17 cellular contexts compared by ENCODE assay signal in the genomic region with DNA sequence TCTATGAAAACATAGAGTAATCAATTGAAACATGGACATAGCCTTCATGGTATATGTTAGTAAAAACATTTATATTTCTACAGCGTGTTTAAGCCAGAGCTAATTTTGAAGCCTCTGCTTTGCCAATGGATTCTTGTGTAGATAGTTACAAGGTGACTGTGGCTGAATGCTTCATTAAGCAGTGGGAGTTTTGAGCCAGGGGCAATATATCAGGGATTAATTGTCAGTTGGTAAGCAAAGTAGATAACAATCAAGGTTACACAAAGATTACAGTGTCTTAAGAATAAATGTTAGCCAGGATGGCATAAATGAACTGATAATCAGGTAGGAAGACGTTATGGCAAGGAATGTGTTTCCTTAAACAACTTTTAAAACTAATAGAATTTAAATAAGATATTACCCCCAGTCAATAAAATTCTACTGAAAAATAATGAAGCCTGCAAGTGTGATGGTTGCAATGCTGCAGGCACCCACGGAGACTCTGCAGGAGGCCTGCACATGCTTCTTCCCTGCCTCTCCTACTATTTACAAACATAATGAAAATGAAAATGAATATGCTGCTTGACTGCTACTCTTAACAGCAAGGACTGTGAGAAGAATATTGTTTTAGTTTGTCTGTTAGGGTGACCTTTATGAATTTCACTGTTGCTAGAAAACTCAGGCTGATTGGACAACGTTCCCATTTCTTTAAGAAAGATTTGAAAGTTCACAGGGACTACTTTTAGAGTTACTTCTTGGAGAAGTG.
"Had no signal": no experiment of that assay in that cellular context is flagged by ENCODE, and none has a peak within 500 bp of the region (broad histone marks: within the 10 kb centered on the region; RNA-seq: fewer than 3 reads in every experiment).

No MANE protein-coding gene starts in this region.

- ATAC-seq: activated CD4-positive, alpha-beta T cell treated with anti-CD3 and anti-CD28 coated beads for 36 hours; gastrocnemius medialis; right cardiac atrium; stimulated activated naive CD8-positive, alpha-beta T cell treated with anti-CD3 and anti-CD28 coated beads, Interleukin-15, Interleukin-2, amounts not matched to agents 100 U/mL and 50 U/mL, for 24 hours; WTC11 had no signal

- H3K27me3 Mint-ChIP-seq: activated CD4-positive, alpha-beta T cell treated with anti-CD3 and anti-CD28 coated beads for 36 hours; activated naive CD4-positive, alpha-beta T cell treated with anti-CD3 and anti-CD28 coated beads, Interleukin-2, amount 50 U/mL, for 24 hours had no signal

- H3K27ac ChIP-seq: gastrocnemius medialis, left ventricle myocardium inferior, tibial nerve had no signal

- H3K27ac Mint-ChIP-seq: activated CD4-positive, alpha-beta T cell treated with anti-CD3 and anti-CD28 coated beads for 36 hours; activated naive CD4-positive, alpha-beta T cell treated with anti-CD3 and anti-CD28 coated beads, Interleukin-2, amount 50 U/mL, for 24 hours; progenitor cell of endocrine pancreas; WTC11 had no signal

- H3K4me1 ChIP-seq: gastrocnemius medialis, left ventricle myocardium inferior, tibial nerve had no signal

- H3K36me3 ChIP-seq: gastrocnemius medialis, left ventricle myocardium inferior, tibial nerve had no signal

- DNase-seq: activated CD4-positive, alpha-beta T cell treated with anti-CD3 and anti-CD28 coated beads for 36 hours; activated CD4-positive, alpha-beta T cell treated with anti-CD3 and anti-CD28 coated beads, Interleukin-2, amount 50 U/mL, for 48 hours; activated gamma-delta T cell; cerebellar nuclear complex; effector CD4-positive, alpha-beta T cell; gastrocnemius medialis; head of caudate nucleus; kidney; left ventricle myocardium inferior; mammary epithelial cell; right cardiac atrium; stimulated activated naive CD8-positive, alpha-beta T cell treated with anti-CD3 and anti-CD28 coated beads, Interleukin-15, Interleukin-2, amounts not matched to agents 100 U/mL and 50 U/mL, for 24 hours had no signal

- H3K4me3 ChIP-seq: gastrocnemius medialis, left ventricle myocardium inferior, tibial nerve had no signal

- H3K27me3 ChIP-seq: gastrocnemius medialis, tibial nerve had no signal

- H3K4me3 Mint-ChIP-seq: activated CD4-positive, alpha-beta T cell treated with anti-CD3 and anti-CD28 coated beads for 36 hours; activated naive CD4-positive, alpha-beta T cell treated with anti-CD3 and anti-CD28 coated beads, Interleukin-2, amount 50 U/mL, for 24 hours; neural crest cell; WTC11 had no signal

- H3K9me3 Mint-ChIP-seq: WTC11 had no signal

- H3K36me3 Mint-ChIP-seq: activated naive CD4-positive, alpha-beta T cell treated with anti-CD3 and anti-CD28 coated beads, Interleukin-2, amount 50 U/mL, for 24 hours; WTC11 had no signal

- H3K4me1 Mint-ChIP-seq: activated CD4-positive, alpha-beta T cell treated with anti-CD3 and anti-CD28 coated beads for 36 hours; activated naive CD4-positive, alpha-beta T cell treated with anti-CD3 and anti-CD28 coated beads, Interleukin-2, amount 50 U/mL, for 24 hours; neural crest cell had no signal

- H3K9me3 ChIP-seq: gastrocnemius medialis, tibial nerve had no signal
